Comparison of ENCODE assay signal across 19 cellular contexts in genomic region chr4:127875791-127876190, GRCh38.
"Had no signal": no experiment of that assay in that cellular context is flagged by ENCODE, and none has a peak within 500 bp of the region (broad histone marks: within the 10 kb centered on the region; RNA-seq: fewer than 3 reads in every experiment).

No MANE protein-coding gene starts in this region.

- H3K27me3 ChIP-seq: esophagus squamous epithelium, gastrocnemius medialis, heart right ventricle, left lung had no signal

- H3K27ac ChIP-seq: coronary artery, epithelial cell of prostate, esophagus squamous epithelium, gastrocnemius medialis, heart right ventricle, left lung, lower lobe of right lung had no signal

- H3K4me3 ChIP-seq: coronary artery, esophagus squamous epithelium, gastrocnemius medialis, heart right ventricle, left lung, lower lobe of right lung, mucosa of descending colon had no signal

- H3K36me3 ChIP-seq: esophagus squamous epithelium, gastrocnemius medialis, left lung, lower lobe of right lung had no signal

- DNase-seq: dermis blood vessel endothelial cell; effector CD8-positive, alpha-beta T cell; effector memory CD8-positive, alpha-beta T cell; endodermal cell; esophagus squamous epithelium; foreskin melanocyte; gastrocnemius medialis; glutamatergic neuron; head of caudate nucleus; heart right ventricle; hippocampal formation; left cardiac atrium; left lung; left ventricle myocardium superior; lower lobe of right lung; mucosa of descending colon; naive B cell had no signal

- H3K9me3 ChIP-seq: esophagus squamous epithelium, gastrocnemius medialis, heart right ventricle, left lung, lower lobe of right lung, mucosa of descending colon had no signal
